Comparison of ENCODE assay signal across 1 cellular context in genomic region chr5:118989816-118990215, GRCh38.
A peak's percentile ranks its signal among the peaks of the same experiment; 100 is the strongest.
TF ChIP-seq lines count a peak whose summit lies in the region.

No MANE protein-coding gene starts in this region.

TF ChIP-seq in K562, 482 proteins besides CTCF, POLR2A, EP300 and RAD21 (continued from another document):
- no peak; the same call in 1 of the 2 replicates for TF ChIP-seq ARID3A (IDR thresholded peaks at IDR 0.05; ENCODE audit: borderline replicate concordance, low read depth, low read length)
- TF ChIP-seq NKRF (IDR thresholded peaks at IDR 0.05; ENCODE audit: borderline replicate concordance) = no peak
- no peak for TF ChIP-seq JUND (IDR thresholded peaks at IDR 0.05; ENCODE audit: borderline replicate concordance, low read depth, low read length)
- 0 out of 3 replicates have a peak, but pooled peaks have one; percentile 19 for TF ChIP-seq JUND (tag; IDR thresholded peaks at IDR 0.05; ENCODE audit: borderline replicate concordance, low read depth, low read length)
- no peak for TF ChIP-seq TCF15 (CRISPR knock-in tag; IDR thresholded peaks at IDR 0.05)
- peak; percentile 28; the same call in 1 of the 2 replicates for TF ChIP-seq CBFA2T3 (IDR thresholded peaks at IDR 0.05)
- 0 out of 2 replicates have a peak, but pooled peaks have one; percentile 45 for TF ChIP-seq SMAD4 (CRISPR knock-in tag; conservative IDR thresholded peaks at IDR 0.05)
- no peak for TF ChIP-seq MTF1 (CRISPR knock-in tag; IDR thresholded peaks at IDR 0.05; ENCODE audit: borderline replicate concordance)
- TF ChIP-seq ARID1B (IDR thresholded peaks at IDR 0.05) = peak; percentile 33
- peak in 1 of 2 experiments; percentile 32; a peak in 1 of 4 replicates for TF ChIP-seq MAZ (CRISPR knock-in tag; conservative IDR thresholded peaks at IDR 0.05 in 1 of 2, IDR thresholded peaks at IDR 0.05 in 1 of 2)
- TF ChIP-seq ZNF384 (IDR thresholded peaks at IDR 0.05; ENCODE audit: low read depth, low read length) = peak; percentile 86
- TF ChIP-seq RNF2 (IDR thresholded peaks at IDR 0.05) = no peak
- peak; percentile 64 for TF ChIP-seq TEAD4 (IDR thresholded peaks at IDR 0.05; ENCODE audit: low read length)
- no peak for TF ChIP-seq TEAD4 (CRISPR knock-in tag; IDR thresholded peaks at IDR 0.05; ENCODE audit: borderline replicate concordance)
- TF ChIP-seq XRCC3 (IDR thresholded peaks at IDR 0.05) = no peak
